1 cellular context compared by ENCODE assay signal in genomic region chr10:68861253-68861652, GRCh38.
TF ChIP-seq lines count a peak whose summit lies in the region.

No MANE protein-coding gene starts in this region.

TF ChIP-seq in HepG2, 621 proteins besides CTCF, POLR2A, EP300 and RAD21:
- TF ChIP-seq TOPORS (CRISPR knock-in tag; IDR thresholded peaks at IDR 0.05) (peak; percentile 52; the same call in 1 of the 2 replicates), HINFP (CRISPR knock-in tag; IDR thresholded peaks at IDR 0.05; ENCODE audit: low read depth) (no peak), ARNTL (CRISPR knock-in tag; IDR thresholded peaks at IDR 0.05) (no peak), SIN3B (IDR thresholded peaks at IDR 0.05; ENCODE audit: low read length) (no peak), ZFP36L2 (CRISPR knock-in tag; IDR thresholded peaks at IDR 0.05) (no peak), SALL2 (CRISPR knock-in tag; IDR thresholded peaks at IDR 0.05) (no peak), ZNF816 (CRISPR knock-in tag; IDR thresholded peaks at IDR 0.05; ENCODE audit: borderline replicate concordance) (peak; percentile 100), HOXA9 (CRISPR knock-in tag; IDR thresholded peaks at IDR 0.05; ENCODE audit: borderline replicate concordance) (no peak), ZNF761 (CRISPR knock-in tag; conservative IDR thresholded peaks at IDR 0.05) (peak; percentile 100), ZNF354B (CRISPR knock-in tag; IDR thresholded peaks at IDR 0.05) (no peak)
